1 cellular context compared by ENCODE assay signal in genomic region chr3:51933471-51934138, GRCh38.
A peak's percentile ranks its signal among the peaks of the same experiment; 100 is the strongest.
TF ChIP-seq lines count a peak whose summit lies in the region.

No MANE protein-coding gene starts in this region.

TF ChIP-seq in K562, 482 proteins besides CTCF, POLR2A, EP300 and RAD21:
- no peak for TF ChIP-seq NEUROD1 (IDR thresholded peaks at IDR 0.05; ENCODE audit: borderline replicate concordance, low read depth, low read length, partially characterized antibody)
- TF ChIP-seq CHD4 (IDR thresholded peaks at IDR 0.05; ENCODE audit: insufficient read depth, insufficient replicate concordance, low read depth, low read length, poor library complexity, severe bottlenecking): no peak
- TF ChIP-seq ZFP36 (IDR thresholded peaks at IDR 0.05; ENCODE audit: low read depth, low read length, partially characterized antibody): no peak
- TF ChIP-seq RBFOX2 (IDR thresholded peaks at IDR 0.05; ENCODE audit: low read depth, low read length): peak; percentile 45; the same call in 1 of the 2 replicates
- TF ChIP-seq POLR2G (IDR thresholded peaks at IDR 0.05; ENCODE audit: low read depth, low read length): 0 out of 2 replicates have a peak, but pooled peaks have one; percentile 12
- TF ChIP-seq JUNB (CRISPR knock-in tag; conservative IDR thresholded peaks at IDR 0.05): no peak
- no peak for TF ChIP-seq GTF2B (IDR thresholded peaks at IDR 0.05; ENCODE audit: extremely low read depth, insufficient read length)
- TF ChIP-seq STAT5A (IDR thresholded peaks at IDR 0.05; ENCODE audit: borderline replicate concordance, low read length): no peak
- no peak for TF ChIP-seq NCOA1 (IDR thresholded peaks at IDR 0.05; ENCODE audit: low read depth)
- TF ChIP-seq, protein P1, sequence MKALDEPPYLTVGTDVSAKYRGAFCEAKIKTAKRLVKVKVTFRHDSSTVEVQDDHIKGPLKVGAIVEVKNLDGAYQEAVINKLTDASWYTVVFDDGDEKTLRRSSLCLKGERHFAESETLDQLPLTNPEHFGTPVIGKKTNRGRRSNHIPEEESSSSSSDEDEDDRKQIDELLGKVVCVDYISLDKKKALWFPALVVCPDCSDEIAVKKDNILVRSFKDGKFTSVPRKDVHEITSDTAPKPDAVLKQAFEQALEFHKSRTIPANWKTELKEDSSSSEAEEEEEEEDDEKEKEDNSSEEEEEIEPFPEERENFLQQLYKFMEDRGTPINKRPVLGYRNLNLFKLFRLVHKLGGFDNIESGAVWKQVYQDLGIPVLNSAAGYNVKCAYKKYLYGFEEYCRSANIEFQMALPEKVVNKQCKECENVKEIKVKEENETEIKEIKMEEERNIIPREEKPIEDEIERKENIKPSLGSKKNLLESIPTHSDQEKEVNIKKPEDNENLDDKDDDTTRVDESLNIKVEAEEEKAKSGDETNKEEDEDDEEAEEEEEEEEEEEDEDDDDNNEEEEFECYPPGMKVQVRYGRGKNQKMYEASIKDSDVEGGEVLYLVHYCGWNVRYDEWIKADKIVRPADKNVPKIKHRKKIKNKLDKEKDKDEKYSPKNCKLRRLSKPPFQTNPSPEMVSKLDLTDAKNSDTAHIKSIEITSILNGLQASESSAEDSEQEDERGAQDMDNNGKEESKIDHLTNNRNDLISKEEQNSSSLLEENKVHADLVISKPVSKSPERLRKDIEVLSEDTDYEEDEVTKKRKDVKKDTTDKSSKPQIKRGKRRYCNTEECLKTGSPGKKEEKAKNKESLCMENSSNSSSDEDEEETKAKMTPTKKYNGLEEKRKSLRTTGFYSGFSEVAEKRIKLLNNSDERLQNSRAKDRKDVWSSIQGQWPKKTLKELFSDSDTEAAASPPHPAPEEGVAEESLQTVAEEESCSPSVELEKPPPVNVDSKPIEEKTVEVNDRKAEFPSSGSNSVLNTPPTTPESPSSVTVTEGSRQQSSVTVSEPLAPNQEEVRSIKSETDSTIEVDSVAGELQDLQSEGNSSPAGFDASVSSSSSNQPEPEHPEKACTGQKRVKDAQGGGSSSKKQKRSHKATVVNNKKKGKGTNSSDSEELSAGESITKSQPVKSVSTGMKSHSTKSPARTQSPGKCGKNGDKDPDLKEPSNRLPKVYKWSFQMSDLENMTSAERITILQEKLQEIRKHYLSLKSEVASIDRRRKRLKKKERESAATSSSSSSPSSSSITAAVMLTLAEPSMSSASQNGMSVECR (CRISPR knock-in tag; IDR thresholded peaks at IDR 0.05): no peak
- TF ChIP-seq TAL1 (IDR thresholded peaks at IDR 0.05): no peak
TF ChIP-seq in K562: peak in this region for 2.
